Comparison of ENCODE assay signal across 9 cellular contexts in genomic region chr17:57739402-57740224, GRCh38. TPM values are rescaled to one million over a fixed set of nuclear protein-coding genes. Genes with fewer than 3 reads are reported as not detected.
A peak's percentile ranks its signal among the peaks of the same experiment; 100 is the strongest.
DNase-seq lines count a peak whose midpoint lies in the region; ATAC-seq and TF ChIP-seq lines count a peak whose summit lies in the region.
"Had no signal": no experiment of that assay in that cellular context is flagged by ENCODE, and none has a peak within 500 bp of the region (broad histone marks: within the 10 kb centered on the region; RNA-seq: fewer than 3 reads in every experiment).

No MANE protein-coding gene starts in this region.

- peaks cover 18% of the 10 kb centered on the region for H3K27me3 Mint-ChIP-seq in activated CD4-positive, alpha-beta T cell treated with anti-CD3 and anti-CD28 coated beads, Interleukin-2, amount 10 ng/mL, durations not matched to agents 7 days and 5 days
- H3K27me3 Mint-ChIP-seq in WTC11 (ENCODE audit: low read depth), result no peaks in the 10 kb centered on the region

- POLR2A ChIA-PET in activated CD4-positive, alpha-beta T cell treated with anti-CD3 and anti-CD28 coated beads, Interleukin-2, amount 10 ng/mL, durations not matched to agents 7 days and 5 days (lab: Charles Lee), result interaction anchor here (0.6 kb wide), 2 partner anchors 179 to 373 kb away, joined by 3 read pairs; no protein-coding TSS in a partner anchor
- POLR2A ChIA-PET in WTC11 (lab: Charles Lee), result no interaction called here

- intact Hi-C loops in vagina (cut with DNase I), result loop anchor here (10.0 kb wide), 1 partner anchor 495 kb away; no protein-coding TSS in a partner anchor

- H3K4me1 Mint-ChIP-seq in activated CD4-positive, alpha-beta T cell treated with anti-CD3 and anti-CD28 coated beads, Interleukin-2, amount 10 ng/mL, durations not matched to agents 7 days and 5 days, result peaks cover 5% of the 10 kb centered on the region
- no peaks in the 10 kb centered on the region for H3K4me1 Mint-ChIP-seq in WTC11

- peak; percentile 11 for DNase-seq in activated CD4-positive, alpha-beta T cell treated with anti-CD3 and anti-CD28 coated beads, Interleukin-2, amount 10 ng/mL, durations not matched to agents 7 days and 5 days
- DNase-seq in activated CD4-positive, alpha-beta T cell treated with anti-CD3 and anti-CD28 coated beads, Interleukin-2, amount 50 U/mL, for 1 hour, result no peak
- peak; percentile 7 for DNase-seq in M059J (ENCODE audit: low read depth)
- no peak for DNase-seq in WTC11 (ENCODE audit: low spot score)
- DNase-seq in left lobe of liver (ENCODE audit: low spot score), result no peak
- no peak for DNase-seq in vagina (ENCODE audit: extremely low spot score in 2 of 2)
- no peak for DNase-seq in activated naive CD4-positive, alpha-beta T cell treated with Interleukin-2 at 50 U/mL for 16 hours
- DNase-seq in GF-D8 (lab: John Stamatoyannopoulos, UW), result no peak

- no peak overlapping the region for H3K27ac ChIP-seq in vagina

- no peak overlapping the region for H3K4me3 ChIP-seq in vagina

- H3K9me3 ChIP-seq in vagina, result no peaks in the 10 kb centered on the region

- no peaks in the 10 kb centered on the region for H3K36me3 Mint-ChIP-seq in activated CD4-positive, alpha-beta T cell treated with anti-CD3 and anti-CD28 coated beads, Interleukin-2, amount 10 ng/mL, durations not matched to agents 7 days and 5 days (ENCODE audit: low read depth)
- H3K36me3 Mint-ChIP-seq in WTC11, result no peaks in the 10 kb centered on the region

- CTCF ChIA-PET in activated CD4-positive, alpha-beta T cell treated with anti-CD3 and anti-CD28 coated beads, Interleukin-2, amount 10 ng/mL, durations not matched to agents 7 days and 5 days (lab: Charles Lee), result interaction anchor here (0.6 to 1.5 kb wide), 5 partner anchors 20 to 431 kb away, joined by 3 read pairs; no protein-coding TSS in a partner anchor
- CTCF ChIA-PET in WTC11 (lab: Charles Lee), result interaction anchor here (0.6 to 3.6 kb wide), 23 partner anchors 8 to 610 kb away, joined by 3 to 33 read pairs (median 4); partner anchors contain the start of gene DYNLL2

- no peak for TF ChIP-seq POLR2A in vagina (IDR thresholded peaks at IDR 0.05)

- H3K27me3 ChIP-seq in vagina, result no peaks in the 10 kb centered on the region

- H3K4me3 Mint-ChIP-seq in activated CD4-positive, alpha-beta T cell treated with anti-CD3 and anti-CD28 coated beads, Interleukin-2, amount 10 ng/mL, durations not matched to agents 7 days and 5 days, result no peak overlapping the region
- no peak overlapping the region for H3K4me3 Mint-ChIP-seq in WTC11

- H3K27ac Mint-ChIP-seq in activated CD4-positive, alpha-beta T cell treated with anti-CD3 and anti-CD28 coated beads, Interleukin-2, amount 10 ng/mL, durations not matched to agents 7 days and 5 days, result no peak overlapping the region
- H3K27ac Mint-ChIP-seq in WTC11, result no peak overlapping the region

- TF ChIP-seq CTCF in WTC11 (IDR thresholded peaks at IDR 0.05), result no peak
- no peak for TF ChIP-seq CTCF in vagina (IDR thresholded peaks at IDR 0.05)

- ATAC-seq in WTC11 (peak; percentile 87), left lobe of liver (peak; percentile 86)

- H3K36me3 ChIP-seq in vagina, result no peaks in the 10 kb centered on the region

- no peaks in the 10 kb centered on the region for H3K9me3 Mint-ChIP-seq in activated CD4-positive, alpha-beta T cell treated with anti-CD3 and anti-CD28 coated beads, Interleukin-2, amount 10 ng/mL, durations not matched to agents 7 days and 5 days
- no peaks in the 10 kb centered on the region for H3K9me3 Mint-ChIP-seq in WTC11

- no peaks in the 10 kb centered on the region for H3K4me1 ChIP-seq in vagina

TF ChIP-seq in WTC11, 78 proteins besides CTCF, POLR2A, EP300 and RAD21:
- TF ChIP-seq KAT7 (CRISPR knock-in tag; IDR thresholded peaks at IDR 0.05; ENCODE audit: borderline replicate concordance) (no peak), ZNF532 (CRISPR knock-in tag; IDR thresholded peaks at IDR 0.05; ENCODE audit: borderline replicate concordance) (no peak), FOXP1 (CRISPR knock-in tag; IDR thresholded peaks at IDR 0.05; ENCODE audit: borderline replicate concordance) (no peak), ZBTB21 (CRISPR knock-in tag; IDR thresholded peaks at IDR 0.05; ENCODE audit: borderline replicate concordance) (no peak)

RNA-seq across cellular contexts. Expression of gene CCDC182, which starts 5.5 kb away (rescaled TPM):
- total RNA-seq in activated CD4-positive, alpha-beta T cell treated with anti-CD3 and anti-CD28 coated beads, Interleukin-2, amount 10 ng/mL, durations not matched to agents 7 days and 5 days, result not detected
- not detected in 2 replicates for total RNA-seq in M059J (2014; rRNA removed; shearing (Covaris generic))
- total RNA-seq in WTC11 (2021) (not detected in 3 replicates), left lobe of liver (not detected), vagina (not detected)
- total RNA-seq: skeletal muscle tissue had no signal

Comparison
In these comparisons a context has a peak if more than half of its experiments do, and no peak if none do; other contexts are left out.
1. DNase-seq: peak in activated CD4-positive, alpha-beta T cell treated with anti-CD3 and anti-CD28 coated beads, Interleukin-2, amount 10 ng/mL, durations not matched to agents 7 days and 5 days (single experiment) and M059J (single experiment); none in activated CD4-positive, alpha-beta T cell treated with anti-CD3 and anti-CD28 coated beads, Interleukin-2, amount 50 U/mL, for 1 hour (single experiment), WTC11 (single experiment), left lobe of liver (single experiment), vagina (0 of 2), activated naive CD4-positive, alpha-beta T cell treated with Interleukin-2 at 50 U/mL for 16 hours (single experiment) and GF-D8 (single experiment).